Comparison of ENCODE assay signal across 8 cellular contexts in genomic region chr10:3067045-3067858, GRCh38. TPM values are rescaled to one million over a fixed set of nuclear protein-coding genes. Genes with fewer than 3 reads are reported as not detected.
A peak's percentile ranks its signal among the peaks of the same experiment; 100 is the strongest.
DNase-seq lines count a peak whose midpoint lies in the region; ATAC-seq and TF ChIP-seq lines count a peak whose summit lies in the region.

Gene PFKP (plus strand): TSS chr10:3067548. CDS start chr10:3067596, 48 bp downstream.

- intact Hi-C loops in T-helper 1 cell treated with Interleukin-12 subunit alpha and Interleukin-12 subunit beta and Interleukin-4 antibody, amounts not matched to agents 30 ng/mL and 1 ng/mL, for 36 hours (cut with micrococcal nuclease) = loop anchor here (1.0 kb wide), 1 partner anchor 105 kb away; the partner anchor contains the start of gene PITRM1

- peak within 1 kb of the TSS; percentile 80 for H3K9ac ChIP-seq in iPS-18a (ENCODE audit: low read length)
- peak within 1 kb of the TSS; percentile 27 for H3K9ac ChIP-seq in smooth muscle cell (ENCODE audit: low read depth)

- peak within 1 kb of the TSS; percentile 80 for H2AFZ ChIP-seq in smooth muscle cell (ENCODE audit: low read depth)

- peaks cover 43% of the 10 kb centered on the region for H3K79me2 ChIP-seq in smooth muscle cell (ENCODE audit: low read depth)

- peak within 1 kb of the TSS; percentile 94 for H3K4me2 ChIP-seq in smooth muscle cell

- H3K27ac ChIP-seq in iPS-18a (ENCODE audit: low read length) (no peak within 1 kb of the TSS), smooth muscle cell (ENCODE audit: low read depth) (peak within 1 kb of the TSS; percentile 49)

- ATAC-seq in GM18907 (IDR thresholded peaks at IDR 0.05; ENCODE audit: unreplicated experiment) (peak; percentile 63), HG03135 (IDR thresholded peaks at IDR 0.05; ENCODE audit: unreplicated experiment) (peak; percentile 53)

- H3F3A ChIP-seq in smooth muscle cell (ENCODE audit: low read depth) = peaks cover 13% of the 10 kb centered on the region

- H3K27me3 ChIP-seq in iPS-18a (ENCODE audit: control insufficient read depth, insufficient read depth, low read length) (peaks cover 24% of the 10 kb centered on the region), smooth muscle cell (ENCODE audit: low read depth) (no peaks in the 10 kb centered on the region)

- TF ChIP-seq CTCF in smooth muscle cell (IDR thresholded peaks at IDR 0.05; ENCODE audit: borderline replicate concordance, insufficient read depth, poor library complexity, severe bottlenecking) = no peak

- peaks cover 8% of the 10 kb centered on the region for H4K20me1 ChIP-seq in smooth muscle cell (ENCODE audit: low read depth)

- H3K4me1 ChIP-seq in iPS-18a (ENCODE audit: control insufficient read depth, low read depth, low read length) (no peaks in the 10 kb centered on the region), smooth muscle cell (ENCODE audit: low read depth) (peaks cover 5% of the 10 kb centered on the region)

- in situ Hi-C loops in ACHN (cut with HindIII; ENCODE audit: low pct_ligation_motif_present, low pct_unique_long_range_greater_than_20kb, low sequenced_read_pairs) = no loop called here

- no peaks in the 10 kb centered on the region for H3K9me3 ChIP-seq in iPS-18a (ENCODE audit: control insufficient read depth, low read depth, low read length)
- no peaks in the 10 kb centered on the region for H3K9me3 ChIP-seq in smooth muscle cell (replicated peaks; ENCODE audit: low read depth)

- 2% methylated on average over 30 of the region's 96 CpGs for WGBS in smooth muscle cell (ENCODE audit: low lambda C conversion rate)

- no peaks in the 10 kb centered on the region for H3K36me3 ChIP-seq in iPS-18a (ENCODE audit: control insufficient read depth, low read depth, low read length)
- no peaks in the 10 kb centered on the region for H3K36me3 ChIP-seq in smooth muscle cell (ENCODE audit: low read depth)

- DNase-seq in ACHN (peak; percentile 49), astrocyte of the hippocampus (ENCODE audit: low read depth, low spot score) (peak; percentile 67), smooth muscle cell (lab: John Stamatoyannopoulos, UW; ENCODE audit: unreplicated experiment) (no peak), retina (no peak)

- H3K4me3 ChIP-seq in iPS-18a (ENCODE audit: low read length) (peak within 1 kb of the TSS; percentile 76), smooth muscle cell (peak within 1 kb of the TSS; percentile 83)

RNA-seq across cellular contexts. Expression of gene PFKP, which starts in this region (rescaled TPM):
- total RNA-seq in T-helper 1 cell treated with Interleukin-12 subunit alpha and Interleukin-12 subunit beta and Interleukin-4 antibody, amounts not matched to agents 30 ng/mL and 1 ng/mL, for 36 hours = 151 and 153 TPM in 2 replicates
- 178 and 183 TPM in 2 replicates for total RNA-seq in smooth muscle cell
- 203 and 251 TPM in 2 replicates for polyA plus RNA-seq in smooth muscle cell

Comparison
In these comparisons a context has a peak if more than half of its experiments do, and no peak if none do; other contexts are left out.
1. DNase-seq: peak in ACHN (single experiment) and astrocyte of the hippocampus (single experiment); none in smooth muscle cell (single experiment) and retina (single experiment).